27 cellular contexts compared by ENCODE assay signal in genomic region chr11:108970221-108970991, GRCh38.
DNase-seq lines count a peak whose midpoint lies in the region; ATAC-seq and TF ChIP-seq lines count a peak whose summit lies in the region.
"Had no signal": no experiment of that assay in that cellular context is flagged by ENCODE, and none has a peak within 500 bp of the region (broad histone marks: within the 10 kb centered on the region; RNA-seq: fewer than 3 reads in every experiment).

No MANE protein-coding gene starts in this region.

- no peak overlapping the region for H4K8ac ChIP-seq in IMR-90 (ENCODE audit: low read depth in 2 of 2, low read length in 2 of 2)

- H3K4me3 ChIP-seq in IMR-90 (ENCODE audit: insufficient read depth, low read depth, low read length) (no peak overlapping the region), osteoblast (ENCODE audit: insufficient read depth, low read length) (no peak overlapping the region), suprapubic skin (no peak overlapping the region)
- H3K4me3 ChIP-seq: ascending aorta, prostate gland, SK-N-MC, testis had no signal

- no peak overlapping the region for H2AK9ac ChIP-seq in IMR-90 (replicated peaks; ENCODE audit: low read depth, low read length, poor library complexity)

- H3K56ac ChIP-seq in IMR-90 (ENCODE audit: extremely low read depth, insufficient read depth, low read length), result no peak overlapping the region

- H3K27me3 Mint-ChIP-seq in WTC11 (ENCODE audit: low read depth), result no peaks in the 10 kb centered on the region; the same call in 1 of the 2 replicates
- H3K27me3 Mint-ChIP-seq: activated naive CD8-positive, alpha-beta T cell treated with anti-CD3 and anti-CD28 coated beads for 36 hours had no signal

- no CpG with 5 or more reads among the region's 6 CpGs for WGBS in IMR-90 (ENCODE audit: extremely low coverage in 2 of 2, insufficient read length in 1 of 2), 2 experiments
- WGBS in suprapubic skin, result 88% methylated on average over 6 of the region's 6 CpGs

- H2AFZ ChIP-seq in IMR-90 (replicated peaks; ENCODE audit: low read length, poor library complexity), result no peak overlapping the region
- H2AFZ ChIP-seq in osteoblast (ENCODE audit: low read length), result no peak overlapping the region

- peaks cover 8% of the 10 kb centered on the region for H3K9me3 Mint-ChIP-seq in WTC11
- H3K9me3 Mint-ChIP-seq: activated naive CD8-positive, alpha-beta T cell treated with anti-CD3 and anti-CD28 coated beads for 36 hours; central memory CD8-positive, alpha-beta T cell; memory B cell had no signal

- H4K5ac ChIP-seq in IMR-90 (ENCODE audit: low read depth, low read length), result no peak overlapping the region

- DNase-seq in IMR-90 (no peak), WTC11 (ENCODE audit: low spot score) (peak; percentile 17), fibroblast of gingiva (ENCODE audit: low read depth) (peak; percentile 48), osteoblast (ENCODE audit: insufficient read length, low spot score, missing footprints) (no peak), suprapubic skin (ENCODE audit: low spot score in 2 of 2) (no peak), 8988T (no peak), posterior vena cava (ENCODE audit: low spot score) (no peak)
- DNase-seq: activated CD8-positive, alpha-beta T cell treated with anti-CD3 and anti-CD28 coated beads, Interleukin-2, amount 10 ng/mL, durations not matched to agents 7 days and 5 days; activated effector memory CD4-positive, alpha-beta T cell treated with anti-CD3 and anti-CD28 coated beads, Interleukin-2, amount 50 U/mL, for 16 hours; activated naive CD8-positive, alpha-beta T cell treated with anti-CD3 and anti-CD28 coated beads for 36 hours; Calu3; foreskin melanocyte; left colon; MM.1S; NCI-H1436 treated with DMSO at 0.1 percent for 48 hours; NCI-H446; NCI-H774; stimulated activated CD4-positive, alpha-beta T cell treated with anti-CD3 and anti-CD28 coated beads, Interleukin-15, amount 100 ng/mL, for 24 hours; stimulated activated naive CD4-positive, alpha-beta T cell treated with Interleukin-2 at 50 U/mL for 16 hours; T-helper 17 cell; testis had no signal

- H3K18ac ChIP-seq in IMR-90 (ENCODE audit: low read depth, low read length), result no peak overlapping the region

- no peaks in the 10 kb centered on the region for H3K36me3 ChIP-seq in IMR-90 (ENCODE audit: control insufficient read depth, insufficient read depth, low read length)
- no peaks in the 10 kb centered on the region for H3K36me3 ChIP-seq in osteoblast (ENCODE audit: insufficient read depth, low read length)
- no peaks in the 10 kb centered on the region for H3K36me3 ChIP-seq in suprapubic skin
- H3K36me3 ChIP-seq: ascending aorta, prostate gland had no signal

- POLR2A ChIA-PET in IMR-90 (lab: Charles Lee; ENCODE audit: unreplicated experiment) (no interaction called here), WTC11 (lab: Charles Lee) (no interaction called here)

- H4K91ac ChIP-seq in IMR-90 (ENCODE audit: insufficient read depth, low read depth, low read length), result no peak overlapping the region

- no peak overlapping the region for H2BK5ac ChIP-seq in IMR-90 (ENCODE audit: low read depth, low read length, poor library complexity, severe bottlenecking)

- H3K14ac ChIP-seq in IMR-90 (replicated peaks; ENCODE audit: low read depth, low read length), result no peak overlapping the region

- H3K9ac ChIP-seq in IMR-90 (ENCODE audit: low read depth, low read length), result no peak overlapping the region

- H3K9me3 ChIP-seq in IMR-90 (ENCODE audit: control insufficient read depth, insufficient read depth, low read length) (no peaks in the 10 kb centered on the region), osteoblast (ENCODE audit: low read depth, low read length) (no peaks in the 10 kb centered on the region), suprapubic skin (no peaks in the 10 kb centered on the region)
- H3K9me3 ChIP-seq: ascending aorta, prostate gland, testis had no signal

- CTCF ChIA-PET in IMR-90 (lab: Yijun Ruan, JAX) (no interaction called here), WTC11 (lab: Charles Lee) (no interaction called here)

- H3K27ac ChIP-seq in IMR-90 (ENCODE audit: insufficient read depth, low read length) (no peak overlapping the region), osteoblast (ENCODE audit: low read depth, low read length) (peak overlapping the region; percentile 72), suprapubic skin (no peak overlapping the region)
- H3K27ac ChIP-seq: ascending aorta, prostate gland, RWPE1, SK-N-MC, testis had no signal

- no TSS peak for BruUV-seq in IMR-90 (replicated peaks; lab: Mats Ljungman, UMichigan)

- 0 out of 3 replicates have a peak overlapping the region, but pooled peaks have one; percentile 46 for H2BK15ac ChIP-seq in IMR-90 (ENCODE audit: low read depth, low read length)

- TF ChIP-seq POLR2A in IMR-90 (IDR thresholded peaks at IDR 0.05; ENCODE audit: low read depth, low read length) (no peak), suprapubic skin (IDR thresholded peaks at IDR 0.05) (no peak)

- peaks cover 27% of the 10 kb centered on the region for H3K9me1 ChIP-seq in IMR-90 (ENCODE audit: insufficient read depth, low read length)

- H3K4me1 Mint-ChIP-seq in WTC11, result peaks cover 22% of the 10 kb centered on the region
- H3K4me1 Mint-ChIP-seq: activated naive CD8-positive, alpha-beta T cell treated with anti-CD3 and anti-CD28 coated beads for 36 hours; central memory CD8-positive, alpha-beta T cell; memory B cell; T-helper 17 cell had no signal

- dilution Hi-C loops in IMR-90 (cut with HindIII; ENCODE audit: low sequenced_read_pairs, unreplicated experiment), result no loop called here

- no peak overlapping the region for H3K23ac ChIP-seq in IMR-90 (ENCODE audit: low read depth, low read length)

- no peak overlapping the region for H2AK5ac ChIP-seq in IMR-90 (ENCODE audit: low read depth, low read length)

- ATAC-seq in IMR-90 (ENCODE audit: low read depth), result no peak
- ATAC-seq in WTC11, result peak; percentile 48
- ATAC-seq: activated CD8-positive, alpha-beta T cell treated with anti-CD3 and anti-CD28 coated beads, Interleukin-2, amount 10 ng/mL, durations not matched to agents 7 days and 5 days; left colon; T-helper 17 cell had no signal

- no peaks in the 10 kb centered on the region for H3K79me2 ChIP-seq in osteoblast (ENCODE audit: insufficient read depth, low read length)

- H3K4me2 ChIP-seq in IMR-90 (ENCODE audit: low read depth, low read length) (no peak overlapping the region), osteoblast (ENCODE audit: insufficient read depth, low read length) (no peak overlapping the region)

- H3K36me3 Mint-ChIP-seq in WTC11, result no peaks in the 10 kb centered on the region
- H3K36me3 Mint-ChIP-seq: activated naive CD8-positive, alpha-beta T cell treated with anti-CD3 and anti-CD28 coated beads for 36 hours; memory B cell had no signal

- H3K4me3 Mint-ChIP-seq in WTC11, result no peak overlapping the region
- H3K4me3 Mint-ChIP-seq: activated CD8-positive, alpha-beta T cell treated with anti-CD3 and anti-CD28 coated beads, Interleukin-2, amount 10 ng/mL, durations not matched to agents 7 days and 5 days; activated naive CD8-positive, alpha-beta T cell treated with anti-CD3 and anti-CD28 coated beads for 36 hours; central memory CD8-positive, alpha-beta T cell; memory B cell; T-helper 17 cell had no signal

- H3K27me3 ChIP-seq in IMR-90 (ENCODE audit: control insufficient read depth, insufficient read depth, low read length) (no peaks in the 10 kb centered on the region), osteoblast (ENCODE audit: insufficient read depth, low read length) (no peaks in the 10 kb centered on the region), suprapubic skin (no peaks in the 10 kb centered on the region)
- H3K27me3 ChIP-seq: ascending aorta, testis had no signal

- H4K20me1 ChIP-seq in IMR-90 (ENCODE audit: insufficient read depth, low read length) (no peaks in the 10 kb centered on the region), osteoblast (ENCODE audit: insufficient read depth, low read length) (no peaks in the 10 kb centered on the region)

- H3K79me1 ChIP-seq in IMR-90 (ENCODE audit: low read depth in 1 of 2, low read length in 2 of 2), result no peaks in the 10 kb centered on the region

- in situ Hi-C loops in IMR-90 (cut with MboI; ENCODE audit: low sequenced_read_pairs), result no loop called here

- peaks cover 9% of the 10 kb centered on the region for H3K4me1 ChIP-seq in IMR-90 (ENCODE audit: control insufficient read depth, insufficient read depth, low read length)
- peaks cover 26% of the 10 kb centered on the region for H3K4me1 ChIP-seq in osteoblast (ENCODE audit: insufficient read depth, low read length)
- H3K4me1 ChIP-seq in suprapubic skin, result peaks cover 4% of the 10 kb centered on the region
- H3K4me1 ChIP-seq: prostate gland, testis had no signal

- H2BK120ac ChIP-seq in IMR-90 (ENCODE audit: low read depth, low read length), result peak overlapping the region; percentile 29; the same call in 1 of the 2 replicates

- no peak for TF ChIP-seq EP300 in suprapubic skin (IDR thresholded peaks at IDR 0.05)

- intact Hi-C loops in IMR-90 (cut with micrococcal nuclease) (no loop called here), posterior vena cava (cut with DNase I) (no loop called here)

- no peak overlapping the region for H3K4ac ChIP-seq in IMR-90 (ENCODE audit: low read depth, low read length)

- TF ChIP-seq RAD21 in IMR-90 (IDR thresholded peaks at IDR 0.05; ENCODE audit: low read length), result no peak

- H3K27ac Mint-ChIP-seq in WTC11, result no peak overlapping the region
- H3K27ac Mint-ChIP-seq: activated CD8-positive, alpha-beta T cell treated with anti-CD3 and anti-CD28 coated beads, Interleukin-2, amount 10 ng/mL, durations not matched to agents 7 days and 5 days; activated naive CD8-positive, alpha-beta T cell treated with anti-CD3 and anti-CD28 coated beads for 36 hours; memory B cell; T-helper 17 cell had no signal

- TF ChIP-seq CTCF in IMR-90 (conservative IDR thresholded peaks at IDR 0.05; ENCODE audit: low read depth, low read length), result no peak
- TF ChIP-seq CTCF in WTC11 (IDR thresholded peaks at IDR 0.05), result no peak
- peak; percentile 30 for TF ChIP-seq CTCF in osteoblast (IDR thresholded peaks at IDR 0.05; ENCODE audit: extremely low read depth, low read depth, low read length)
- TF ChIP-seq CTCF in suprapubic skin (IDR thresholded peaks at IDR 0.05), result no peak

- no peak overlapping the region for H2BK20ac ChIP-seq in IMR-90 (ENCODE audit: low read depth, low read length)

TF ChIP-seq in WTC11, 78 proteins besides CTCF, POLR2A, EP300 and RAD21 (continues in another document):
- no peak for TF ChIP-seq JUN (CRISPR knock-in tag; IDR thresholded peaks at IDR 0.05)

Comparison
In these comparisons a context has a peak if more than half of its experiments do, and no peak if none do; other contexts are left out.
1. DNase-seq: peak in WTC11 (single experiment) and fibroblast of gingiva (single experiment); none in IMR-90 (single experiment), osteoblast (single experiment), suprapubic skin (0 of 2), 8988T (single experiment) and posterior vena cava (single experiment).